8 cellular contexts compared by ENCODE assay signal in genomic region chr5:60287174-60287771, GRCh38.
DNase-seq lines count a peak whose midpoint lies in the region; ATAC-seq lines count a peak whose summit lies in the region.

No MANE protein-coding gene starts in this region.

- H3K4me2 ChIP-seq in BLaER1 treated with 17β-estradiol and CSF1 and Interleukin-3, amounts not matched to agents 10 nM and 100 nM: peak overlapping the region in 9 of 11 experiments; percentile 1 to 46 (median 29); a peak in 13 of 22 replicates

- H3K36me3 ChIP-seq in BLaER1 treated with 17β-estradiol and CSF1 and Interleukin-3, amounts not matched to agents 10 nM and 100 nM: no peaks in the 10 kb centered on the region

- H3K4me1 ChIP-seq in BLaER1 treated with 17β-estradiol and CSF1 and Interleukin-3, amounts not matched to agents 10 nM and 100 nM: peaks cover 5 to 18% (median 11%) of the 10 kb centered on the region in 10 experiments; a peak in 15 of 20 replicates

- H3K4me3 ChIP-seq in BLaER1 treated with 17β-estradiol and CSF1 and Interleukin-3, amounts not matched to agents 10 nM and 100 nM: no peak overlapping the region

- ATAC-seq in GM18508 (IDR thresholded peaks at IDR 0.05; ENCODE audit: insufficient read depth, unreplicated experiment) (peak; percentile 97), HG03060 (IDR thresholded peaks at IDR 0.05; ENCODE audit: low read depth, unreplicated experiment) (peak; percentile 77), memory B cell (ENCODE audit: low read depth) (peak; percentile 81)
- no peak for ATAC-seq in activated CD4-positive, CD25-positive, alpha-beta regulatory T cell treated with anti-CD3 and anti-CD28 coated beads, Interleukin-2, amount 50 U/mL, for 24 hours

- H3K4me3 Mint-ChIP-seq in memory B cell: no peak overlapping the region

- H3K27me3 ChIP-seq in BLaER1 treated with 17β-estradiol and CSF1 and Interleukin-3, amounts not matched to agents 10 nM and 100 nM: no peaks in the 10 kb centered on the region

- H3K27ac ChIP-seq in BLaER1 treated with 17β-estradiol and CSF1 and Interleukin-3, amounts not matched to agents 10 nM and 100 nM: no peak overlapping the region

- H4K20me1 ChIP-seq in BLaER1 treated with 17β-estradiol and CSF1 and Interleukin-3, amounts not matched to agents 10 nM and 100 nM: no peaks in the 10 kb centered on the region

- no peaks in the 10 kb centered on the region for H3K9me3 Mint-ChIP-seq in memory B cell

- no peak overlapping the region for H3K9ac ChIP-seq in BLaER1 treated with 17β-estradiol and CSF1 and Interleukin-3, amounts not matched to agents 10 nM and 100 nM

- H3K4me1 Mint-ChIP-seq in memory B cell: no peaks in the 10 kb centered on the region

- no peaks in the 10 kb centered on the region for H3K36me3 Mint-ChIP-seq in memory B cell

- DNase-seq in NCI-H774 (lab: John Stamatoyannopoulos, UW) (peak; percentile 18), brain pericyte (ENCODE audit: low read depth, low spot score) (peak; percentile 13), memory B cell (ENCODE audit: low spot score in 2 of 2) (peak in 1 of 2 donors; percentile 15), 8988T (no peak)

- no peak overlapping the region for H3K27ac Mint-ChIP-seq in memory B cell

- H3K27me3 Mint-ChIP-seq in memory B cell: peaks cover 1% of the 10 kb centered on the region

- no peaks in the 10 kb centered on the region for H3K9me3 ChIP-seq in BLaER1 treated with 17β-estradiol and CSF1 and Interleukin-3, amounts not matched to agents 10 nM and 100 nM (replicated peaks in 1 of 11)

Comparison
In these comparisons a context has a peak if more than half of its experiments do, and no peak if none do; other contexts are left out.
1. ATAC-seq: peak in GM18508 (single experiment), HG03060 (single experiment) and memory B cell (single experiment); none in activated CD4-positive, CD25-positive, alpha-beta regulatory T cell treated with anti-CD3 and anti-CD28 coated beads, Interleukin-2, amount 50 U/mL, for 24 hours (0 of 2).